In the genomic region with DNA sequence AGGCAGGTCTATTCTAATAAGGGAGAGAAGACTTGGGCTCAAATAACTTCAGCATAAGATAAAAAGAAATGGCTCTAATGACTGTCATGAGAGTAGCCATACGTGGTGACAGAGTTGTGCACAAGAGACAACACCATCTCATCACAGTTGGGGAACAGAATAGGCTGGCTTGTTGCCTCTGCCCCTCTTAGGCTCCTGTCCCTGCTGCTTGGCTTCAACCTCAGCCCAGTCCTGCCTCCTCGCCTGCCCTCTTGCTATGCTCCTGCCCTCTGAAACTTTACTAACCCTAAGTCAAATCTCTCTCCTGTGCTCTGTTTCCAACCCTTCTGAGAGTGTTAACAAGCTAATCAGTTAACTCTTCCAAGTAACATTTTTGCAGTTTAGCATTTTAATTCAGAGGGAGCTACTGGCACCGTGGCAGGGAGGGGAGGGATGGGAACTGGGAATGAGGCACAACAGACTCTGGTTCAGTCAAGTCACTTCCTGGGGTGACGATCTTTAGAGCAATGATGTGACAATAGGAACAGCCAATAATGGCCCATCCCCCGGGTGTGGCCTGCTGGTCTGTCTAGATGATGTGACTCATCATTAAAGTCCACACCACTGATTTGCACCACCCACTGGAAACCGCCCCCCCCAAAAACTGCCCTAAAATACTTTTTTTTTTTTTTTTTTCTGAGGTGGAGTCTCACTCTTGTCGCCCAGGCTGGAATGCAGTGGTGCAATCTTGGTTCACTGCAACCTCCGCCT, we compare ENCODE assay signal across 15 cellular contexts. TPM values are rescaled to one million over a fixed set of nuclear protein-coding genes. Genes with fewer than 3 reads are reported as not detected.
DNase-seq lines count a peak whose midpoint lies in the region; ATAC-seq and TF ChIP-seq lines count a peak whose summit lies in the region.
"Had no signal": no experiment of that assay in that cellular context is flagged by ENCODE, and none has a peak within 500 bp of the region (broad histone marks: within the 10 kb centered on the region; RNA-seq: fewer than 3 reads in every experiment).

No MANE protein-coding gene starts in this region.

- H3K4me3 Mint-ChIP-seq in stimulated activated naive CD8-positive, alpha-beta T cell treated with anti-CD3 and anti-CD28 coated beads, Interleukin-15, Interleukin-2, amounts not matched to agents 100 ng/mL and 50 ng/mL, for 24 hours: no peak overlapping the region

- H3K4me1 Mint-ChIP-seq in stimulated activated naive CD8-positive, alpha-beta T cell treated with anti-CD3 and anti-CD28 coated beads, Interleukin-15, Interleukin-2, amounts not matched to agents 100 ng/mL and 50 ng/mL, for 24 hours (ENCODE audit: low read depth): peaks cover 7% of the 10 kb centered on the region

- CTCF ChIA-PET in Panc1 (lab: Charles Lee): interaction anchor here (0.7 kb wide), 1 partner anchor 120 kb away, joined by 5 read pairs; no protein-coding TSS in a partner anchor

- POLR2A ChIA-PET in Panc1 (lab: Charles Lee): interaction anchor here (0.6 kb wide), 1 partner anchor 212 kb away, joined by 3 read pairs; no protein-coding TSS in a partner anchor

- intact Hi-C loops in Panc1 (cut with micrococcal nuclease; ENCODE audit: unreplicated experiment): no loop called here

- H3K36me3 ChIP-seq in Panc1 (ENCODE audit: control insufficient read depth, insufficient read depth, low read length): no peaks in the 10 kb centered on the region
- H3K36me3 ChIP-seq: right lobe of liver, transverse colon had no signal

- H3K9me3 ChIP-seq in Panc1 (ENCODE audit: control insufficient read depth, insufficient read depth, low read depth, low read length): no peaks in the 10 kb centered on the region
- H3K9me3 ChIP-seq: right lobe of liver, transverse colon had no signal

- DNase-seq in stimulated activated naive CD8-positive, alpha-beta T cell treated with anti-CD3 and anti-CD28 coated beads, Interleukin-15, Interleukin-2, amounts not matched to agents 100 U/mL and 50 U/mL, for 24 hours: no peak
- DNase-seq in Panc1 (ENCODE audit: low read depth, low spot score) (no peak), foreskin keratinocyte (peak in 1 of 2 donors; percentile 40), epidermal melanocyte (ENCODE audit: insufficient read length, low spot score) (no peak), T1000 (lab: John Stamatoyannopoulos, UW) (no peak), OCI-M2 (lab: John Stamatoyannopoulos, UW; ENCODE audit: unreplicated experiment) (no peak)
- DNase-seq: anterior cingulate cortex, MM.1S, NCI-H69, right lobe of liver, transverse colon had no signal

- ATAC-seq in stimulated activated naive CD8-positive, alpha-beta T cell treated with anti-CD3 and anti-CD28 coated beads, Interleukin-15, Interleukin-2, amounts not matched to agents 100 U/mL and 50 U/mL, for 24 hours: no peak
- ATAC-seq in Panc1 (peak; percentile 68), foreskin keratinocyte (no peak), HG02759 (IDR thresholded peaks at IDR 0.05; ENCODE audit: unreplicated experiment) (no peak)

- TF ChIP-seq CTCF in Panc1 (IDR thresholded peaks at IDR 0.05) (no peak), foreskin keratinocyte (conservative IDR thresholded peaks at IDR 0.05) (no peak)

- H3K27ac Mint-ChIP-seq in stimulated activated naive CD8-positive, alpha-beta T cell treated with anti-CD3 and anti-CD28 coated beads, Interleukin-15, Interleukin-2, amounts not matched to agents 100 ng/mL and 50 ng/mL, for 24 hours: peak overlapping the region; percentile 49

- no peaks in the 10 kb centered on the region for H3K27me3 ChIP-seq in Panc1 (ENCODE audit: control insufficient read depth, insufficient read depth, low read length)
- H3K27me3 ChIP-seq in foreskin keratinocyte: no peaks in the 10 kb centered on the region
- H3K27me3 ChIP-seq: right lobe of liver, transverse colon had no signal

- in situ Hi-C loops in Panc1 (cut with HindIII; ENCODE audit: low pct_unique_long_range_greater_than_20kb, low sequenced_read_pairs): no loop called here

- no peaks in the 10 kb centered on the region for H3K36me3 Mint-ChIP-seq in stimulated activated naive CD8-positive, alpha-beta T cell treated with anti-CD3 and anti-CD28 coated beads, Interleukin-15, Interleukin-2, amounts not matched to agents 100 ng/mL and 50 ng/mL, for 24 hours (ENCODE audit: low read depth)

- BruUV-seq in Panc1 (replicated peaks; lab: Mats Ljungman, UMichigan): no TSS peak

- H3K4me1 ChIP-seq in Panc1 (ENCODE audit: control insufficient read depth, insufficient read depth, low read length) (no peaks in the 10 kb centered on the region), foreskin keratinocyte (peaks cover 10% of the 10 kb centered on the region)
- H3K4me1 ChIP-seq: right lobe of liver, transverse colon had no signal

- H3K27me3 Mint-ChIP-seq in stimulated activated naive CD8-positive, alpha-beta T cell treated with anti-CD3 and anti-CD28 coated beads, Interleukin-15, Interleukin-2, amounts not matched to agents 100 ng/mL and 50 ng/mL, for 24 hours: no peaks in the 10 kb centered on the region

- H3K27ac ChIP-seq in Panc1 (ENCODE audit: low read length) (no peak overlapping the region), foreskin keratinocyte (peak overlapping the region; percentile 34)
- H3K27ac ChIP-seq: right lobe of liver, transverse colon had no signal

- H3K4me3 ChIP-seq in Panc1 (ENCODE audit: low read depth in 2 of 2, low read length in 2 of 2): no peak overlapping the region
- H3K4me3 ChIP-seq: right lobe of liver, transverse colon had no signal

- H3K9me3 Mint-ChIP-seq in stimulated activated naive CD8-positive, alpha-beta T cell treated with anti-CD3 and anti-CD28 coated beads, Interleukin-15, Interleukin-2, amounts not matched to agents 100 ng/mL and 50 ng/mL, for 24 hours: no peaks in the 10 kb centered on the region

RNA-seq across cellular contexts. Expression of a gene that starts 35.5 kb away (rescaled TPM):
- total RNA-seq in Panc1 (2021; ENCODE audit: unreplicated experiment): 0.18 TPM
- polyA plus RNA-seq in Panc1 (2012; ENCODE audit: insufficient read length): 1.1 TPM
- total RNA-seq in foreskin keratinocyte: 0.07 and 0.10 TPM in 2 replicates
- polyA plus RNA-seq in foreskin keratinocyte: 0.04 and 0.06 TPM in 2 replicates
- total RNA-seq: T-helper 2 cell treated with Interferon-gamma antibody and Interleukin-4, amounts not matched to agents 100 ng/mL and 5 ng/mL, for 36 hours had no signal
- polyA plus RNA-seq: BJ had no signal
